Comparison of ENCODE assay signal across 20 cellular contexts in the genomic region with DNA sequence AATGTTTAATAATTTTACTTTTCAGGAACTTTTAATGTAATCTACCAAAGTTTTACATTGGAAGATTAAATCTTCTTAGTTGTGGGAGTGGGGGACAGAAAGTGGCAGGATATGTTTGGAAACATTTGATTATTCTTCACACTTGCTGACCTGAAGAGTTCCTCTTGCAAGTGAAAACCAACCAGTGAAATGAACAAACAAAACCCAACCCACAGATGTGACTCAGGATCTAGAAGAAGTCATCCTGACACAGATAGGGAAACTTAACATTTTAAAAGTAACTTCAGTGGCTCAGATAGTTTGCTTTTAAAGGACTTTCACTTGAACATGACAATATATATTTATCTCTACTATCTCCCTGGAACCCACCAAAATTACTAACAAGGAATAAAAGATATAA. TPM values are rescaled to one million over a fixed set of nuclear protein-coding genes. Genes with fewer than 3 reads are reported as not detected.
DNase-seq lines count a peak whose midpoint lies in the region; ATAC-seq and TF ChIP-seq lines count a peak whose summit lies in the region.
"Had no signal": no experiment of that assay in that cellular context is flagged by ENCODE, and none has a peak within 500 bp of the region (broad histone marks: within the 10 kb centered on the region; RNA-seq: fewer than 3 reads in every experiment).

No MANE protein-coding gene starts in this region.

- H4K20me1 ChIP-seq in GM23248 (ENCODE audit: insufficient read depth) = no peaks in the 10 kb centered on the region

- ATAC-seq in WTC11 = no peak
- ATAC-seq in GM19328 (IDR thresholded peaks at IDR 0.05; ENCODE audit: unreplicated experiment) = no peak
- ATAC-seq in HG02678 (IDR thresholded peaks at IDR 0.05; ENCODE audit: unreplicated experiment) = no peak
- ATAC-seq: CD8-positive, alpha-beta T cell had no signal

- no peaks in the 10 kb centered on the region for H3K9me3 Mint-ChIP-seq in WTC11
- H3K9me3 Mint-ChIP-seq: CD8-positive, alpha-beta T cell had no signal

- H3F3A ChIP-seq in GM23248 (ENCODE audit: insufficient read depth) = peaks cover 16% of the 10 kb centered on the region; the same call in 1 of the 2 replicates

- H3K9me3 ChIP-seq in GM23248 (ENCODE audit: low read depth) (no peaks in the 10 kb centered on the region), adipocyte (ENCODE audit: control insufficient read depth, low read length) (no peaks in the 10 kb centered on the region)

- peak overlapping the region; percentile 17; the same call in 1 of the 2 replicates for H3K27ac ChIP-seq in GM23248

- in situ Hi-C loops in GM23248 (cut with MboI) = no loop called here

- no peak overlapping the region for H3K27ac Mint-ChIP-seq in WTC11
- H3K27ac Mint-ChIP-seq: CD8-positive, alpha-beta T cell; IgD-negative memory B cell had no signal

- H3K4me1 ChIP-seq in GM23248 (ENCODE audit: insufficient read depth) = peaks cover 23% of the 10 kb centered on the region; the same call in 1 of the 2 replicates
- peaks cover 4% of the 10 kb centered on the region for H3K4me1 ChIP-seq in adipocyte (ENCODE audit: control insufficient read depth, insufficient read depth, low read length)

- H3K9me2 ChIP-seq in GM23248 (ENCODE audit: insufficient read depth) = no peaks in the 10 kb centered on the region

- H3K36me3 Mint-ChIP-seq in WTC11 = peaks cover 29% of the 10 kb centered on the region

- no peak for TF ChIP-seq CTCF in foreskin fibroblast (IDR thresholded peaks at IDR 0.05; ENCODE audit: low read depth, low read length)
- TF ChIP-seq CTCF in WTC11 (IDR thresholded peaks at IDR 0.05) = no peak

- H3K27me3 ChIP-seq in GM23248 (replicated peaks; ENCODE audit: insufficient read depth) (no peaks in the 10 kb centered on the region), adipocyte (replicated peaks; ENCODE audit: control insufficient read depth, insufficient read depth, low read length) (no peaks in the 10 kb centered on the region)

- H3K4me1 Mint-ChIP-seq in WTC11 = peaks cover 25% of the 10 kb centered on the region
- H3K4me1 Mint-ChIP-seq: IgD-negative memory B cell had no signal

- no peak overlapping the region for H2AFZ ChIP-seq in GM23248

- DNase-seq in ELR (ENCODE audit: low read depth) (peak; percentile 21), GM23248 (peak; percentile 55), adipocyte (ENCODE audit: low read depth) (peak; percentile 4), foreskin fibroblast (peak; percentile 15 to 41), SIG-M5 treated with dmso at 0.1 percent for 504 hours (lab: John Stamatoyannopoulos, UW; ENCODE audit: unreplicated experiment) (no peak), WTC11 (ENCODE audit: low spot score) (no peak)
- DNase-seq: CD8-positive, alpha-beta T cell; DMS79 treated with DMSO at 0.1 percent for 48 hours; GF-D8; H7; NCI-H1048; NCI-H146; NCI-H2081 treated with DMSO at 0.1 percent for 48 hours; NCI-H345; NCI-H69; NK-92 treated with Interleukin-12 subunit alpha and Interleukin-12 subunit beta, amount 100 ng/mL, for 24 hours; OCI-M1 had no signal

- H3K4me3 ChIP-seq in GM23248 = no peak overlapping the region
- no peak overlapping the region for H3K4me3 ChIP-seq in adipocyte (ENCODE audit: low read length)
- H3K4me3 ChIP-seq in foreskin fibroblast (ENCODE audit: low read depth in 1 of 2, low read length in 2 of 2) = no peak overlapping the region

- H3K9ac ChIP-seq in GM23248 (no peak overlapping the region), adipocyte (ENCODE audit: low read length) (no peak overlapping the region)

- no peak overlapping the region for H3K4me2 ChIP-seq in GM23248 (ENCODE audit: unreplicated experiment)

- H3K36me3 ChIP-seq in GM23248 (ENCODE audit: low read depth) (peaks cover 11% of the 10 kb centered on the region), adipocyte (ENCODE audit: control insufficient read depth, insufficient read depth, low read length, severe bottlenecking) (peaks cover 61% of the 10 kb centered on the region)

- CTCF ChIA-PET in WTC11 (lab: Charles Lee) = no interaction called here

- H3K79me2 ChIP-seq in GM23248 (ENCODE audit: insufficient read depth) = no peaks in the 10 kb centered on the region

- H3K27me3 Mint-ChIP-seq in WTC11 (ENCODE audit: low read depth) = no peaks in the 10 kb centered on the region
- H3K27me3 Mint-ChIP-seq: IgD-negative memory B cell had no signal

- H3K4me3 Mint-ChIP-seq in WTC11 = no peak overlapping the region
- H3K4me3 Mint-ChIP-seq: CD8-positive, alpha-beta T cell; IgD-negative memory B cell had no signal

- POLR2A ChIA-PET in WTC11 (lab: Charles Lee) = no interaction called here

TF ChIP-seq in WTC11, 78 proteins besides CTCF, POLR2A, EP300 and RAD21 (continues in another document):
- TF ChIP-seq TEAD4 (CRISPR knock-in tag; IDR thresholded peaks at IDR 0.05) (no peak), SMAD3 (CRISPR knock-in tag; IDR thresholded peaks at IDR 0.05; ENCODE audit: borderline replicate concordance) (no peak), HMGA2 (CRISPR knock-in tag; IDR thresholded peaks at IDR 0.05) (no peak), GTF2I (CRISPR knock-in tag; conservative IDR thresholded peaks at IDR 0.05) (no peak)
- TF ChIP-seq, protein P1, sequence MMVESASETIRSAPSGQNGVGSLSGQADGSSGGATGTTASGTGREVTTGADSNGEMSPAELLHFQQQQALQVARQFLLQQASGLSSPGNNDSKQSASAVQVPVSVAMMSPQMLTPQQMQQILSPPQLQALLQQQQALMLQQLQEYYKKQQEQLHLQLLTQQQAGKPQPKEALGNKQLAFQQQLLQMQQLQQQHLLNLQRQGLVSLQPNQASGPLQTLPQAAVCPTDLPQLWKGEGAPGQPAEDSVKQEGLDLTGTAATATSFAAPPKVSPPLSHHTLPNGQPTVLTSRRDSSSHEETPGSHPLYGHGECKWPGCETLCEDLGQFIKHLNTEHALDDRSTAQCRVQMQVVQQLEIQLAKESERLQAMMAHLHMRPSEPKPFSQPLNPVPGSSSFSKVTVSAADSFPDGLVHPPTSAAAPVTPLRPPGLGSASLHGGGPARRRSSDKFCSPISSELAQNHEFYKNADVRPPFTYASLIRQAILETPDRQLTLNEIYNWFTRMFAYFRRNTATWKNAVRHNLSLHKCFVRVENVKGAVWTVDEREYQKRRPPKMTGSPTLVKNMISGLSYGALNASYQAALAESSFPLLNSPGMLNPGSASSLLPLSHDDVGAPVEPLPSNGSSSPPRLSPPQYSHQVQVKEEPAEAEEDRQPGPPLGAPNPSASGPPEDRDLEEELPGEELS (CRISPR knock-in tag; IDR thresholded peaks at IDR 0.05) = no peak
- TF ChIP-seq, protein P2, sequence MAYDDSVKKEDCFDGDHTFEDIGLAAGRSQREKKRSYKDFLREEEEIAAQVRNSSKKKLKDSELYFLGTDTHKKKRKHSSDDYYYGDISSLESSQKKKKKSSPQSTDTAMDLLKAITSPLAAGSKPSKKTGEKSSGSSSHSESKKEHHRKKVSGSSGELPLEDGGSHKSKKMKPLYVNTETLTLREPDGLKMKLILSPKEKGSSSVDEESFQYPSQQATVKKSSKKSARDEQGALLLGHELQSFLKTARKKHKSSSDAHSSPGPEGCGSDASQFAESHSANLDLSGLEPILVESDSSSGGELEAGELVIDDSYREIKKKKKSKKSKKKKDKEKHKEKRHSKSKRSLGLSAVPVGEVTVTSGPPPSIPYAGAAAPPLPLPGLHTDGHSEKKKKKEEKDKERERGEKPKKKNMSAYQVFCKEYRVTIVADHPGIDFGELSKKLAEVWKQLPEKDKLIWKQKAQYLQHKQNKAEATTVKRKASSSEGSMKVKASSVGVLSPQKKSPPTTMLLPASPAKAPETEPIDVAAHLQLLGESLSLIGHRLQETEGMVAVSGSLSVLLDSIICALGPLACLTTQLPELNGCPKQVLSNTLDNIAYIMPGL (CRISPR knock-in tag; IDR thresholded peaks at IDR 0.05) = no peak
- TF ChIP-seq, protein P3, sequence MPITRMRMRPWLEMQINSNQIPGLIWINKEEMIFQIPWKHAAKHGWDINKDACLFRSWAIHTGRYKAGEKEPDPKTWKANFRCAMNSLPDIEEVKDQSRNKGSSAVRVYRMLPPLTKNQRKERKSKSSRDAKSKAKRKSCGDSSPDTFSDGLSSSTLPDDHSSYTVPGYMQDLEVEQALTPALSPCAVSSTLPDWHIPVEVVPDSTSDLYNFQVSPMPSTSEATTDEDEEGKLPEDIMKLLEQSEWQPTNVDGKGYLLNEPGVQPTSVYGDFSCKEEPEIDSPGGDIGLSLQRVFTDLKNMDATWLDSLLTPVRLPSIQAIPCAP (CRISPR knock-in tag; IDR thresholded peaks at IDR 0.05) = no peak
- TF ChIP-seq, protein P4, sequence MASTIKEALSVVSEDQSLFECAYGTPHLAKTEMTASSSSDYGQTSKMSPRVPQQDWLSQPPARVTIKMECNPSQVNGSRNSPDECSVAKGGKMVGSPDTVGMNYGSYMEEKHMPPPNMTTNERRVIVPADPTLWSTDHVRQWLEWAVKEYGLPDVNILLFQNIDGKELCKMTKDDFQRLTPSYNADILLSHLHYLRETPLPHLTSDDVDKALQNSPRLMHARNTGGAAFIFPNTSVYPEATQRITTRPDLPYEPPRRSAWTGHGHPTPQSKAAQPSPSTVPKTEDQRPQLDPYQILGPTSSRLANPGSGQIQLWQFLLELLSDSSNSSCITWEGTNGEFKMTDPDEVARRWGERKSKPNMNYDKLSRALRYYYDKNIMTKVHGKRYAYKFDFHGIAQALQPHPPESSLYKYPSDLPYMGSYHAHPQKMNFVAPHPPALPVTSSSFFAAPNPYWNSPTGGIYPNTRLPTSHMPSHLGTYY (CRISPR knock-in tag; IDR thresholded peaks at IDR 0.05) = no peak

RNA-seq across cellular contexts. Expression of a gene that starts 55.4 kb away (rescaled TPM):
- 4.8 and 5.8 TPM in 2 replicates for total RNA-seq in GM23248 (2014; rRNA removed; shearing (Covaris generic))
- polyA plus RNA-seq in GM23248 (2016; fragmentation: Nextera tagmentation; extraction: Ambion mirVana) = 4.8 and 5.3 TPM in 2 replicates
- total RNA-seq in WTC11 (2021) = 5.2 to 6.4 TPM (median 5.8 TPM) in 3 replicates

RNA-seq across cellular contexts. Expression of a gene that starts 55.5 kb away (rescaled TPM):
- total RNA-seq in GM23248 (2014; rRNA removed; shearing (Covaris generic)) = 15.9 and 18.5 TPM in 2 replicates
- 5.7 and 7.6 TPM in 2 replicates for polyA plus RNA-seq in GM23248 (2016; fragmentation: Nextera tagmentation; extraction: Ambion mirVana)
- 1.6 to 1.8 TPM (median 1.7 TPM) in 3 replicates for total RNA-seq in WTC11 (2021)

Comparison
In these comparisons a context has a peak if more than half of its experiments do, and no peak if none do; other contexts are left out.
1. DNase-seq: peak in ELR (single experiment), GM23248 (single experiment), adipocyte (single experiment) and foreskin fibroblast (2 of 2); none in SIG-M5 treated with dmso at 0.1 percent for 504 hours (single experiment) and WTC11 (single experiment).